8 cellular contexts compared by ENCODE assay signal in the genomic region with DNA sequence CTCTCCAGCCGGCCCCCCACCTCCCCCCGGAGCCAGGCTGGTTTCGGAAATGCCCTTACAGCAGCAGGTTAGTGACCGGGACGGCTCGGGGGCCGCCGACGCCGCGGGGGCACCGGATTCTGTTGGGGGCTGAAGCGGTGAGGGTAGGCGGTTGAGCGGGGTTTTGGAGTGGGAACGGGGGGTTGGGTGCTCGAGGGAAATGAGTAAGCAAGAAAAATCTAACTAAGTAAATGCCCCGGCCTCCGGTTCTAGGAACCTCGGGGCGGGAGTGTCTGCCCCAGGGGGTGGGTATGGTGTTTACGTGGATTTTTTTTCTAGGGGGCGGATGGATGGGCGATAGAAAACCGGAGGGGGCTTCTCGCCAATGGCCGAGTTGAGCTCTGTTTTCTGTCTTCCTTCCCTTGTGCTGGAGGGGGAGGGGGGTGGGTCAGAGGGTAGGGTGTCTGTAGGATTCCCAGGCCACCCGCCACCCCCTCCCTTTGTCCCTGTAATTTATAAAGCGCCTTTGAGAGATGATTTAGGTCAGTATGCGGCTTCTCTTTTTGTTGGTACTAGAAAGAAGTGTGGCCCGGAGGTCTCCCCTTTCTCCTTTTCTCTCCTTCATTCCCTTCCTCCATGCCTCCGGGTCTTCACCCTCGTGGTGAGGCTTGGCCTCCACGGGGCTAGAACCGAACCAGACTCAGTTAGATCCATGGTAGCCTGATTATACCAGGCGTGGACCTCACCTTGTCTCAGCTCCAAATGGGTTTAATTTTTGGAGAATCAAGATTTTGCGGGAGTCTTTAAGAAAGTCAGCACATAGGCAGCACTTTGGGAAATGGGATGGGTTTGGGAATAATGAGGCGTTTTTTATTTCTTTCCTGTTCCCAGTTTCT. TPM values are rescaled to one million over a fixed set of nuclear protein-coding genes. Genes with fewer than 3 reads are reported as not detected.
A peak's percentile ranks its signal among the peaks of the same experiment; 100 is the strongest.
DNase-seq lines count a peak whose midpoint lies in the region; ATAC-seq, FAIRE-seq and TF ChIP-seq lines count a peak whose summit lies in the region.

No MANE protein-coding gene starts in this region.

- WGBS in lower leg skin, 2 donors, result 1 to 2% methylated on average over 35 to 38 of the region's 38 CpGs

- TF ChIP-seq POLR2A in H54 (IDR thresholded peaks at IDR 0.05; ENCODE audit: low read depth, low read length), result no peak
- no peak for TF ChIP-seq POLR2A in lower leg skin (IDR thresholded peaks at IDR 0.05)

- peak overlapping the region; percentile 60 for H3K4me3 ChIP-seq in lower leg skin (ENCODE audit: low read depth, poor library complexity, severe bottlenecking)

- ATAC-seq in GM18520 (IDR thresholded peaks at IDR 0.05; ENCODE audit: unreplicated experiment), result no peak

- TF ChIP-seq CTCF in lower leg skin (IDR thresholded peaks at IDR 0.05), result no peak

- intact Hi-C loops in lower leg skin (cut with DNase I; ENCODE audit: low total_unique reads), result no loop called here

- H3K27ac ChIP-seq in caudate nucleus (ENCODE audit: low read depth, low read length), result peak overlapping the region; percentile 76

- no peak for FAIRE-seq in H54 (lab: Jason Lieb, UNC)

- DNase-seq in CD1c-positive myeloid dendritic cell (ENCODE audit: extremely low spot score) (peak; percentile 58), H54 (ENCODE audit: insufficient read length, low spot score) (peak; percentile 22), NCI-H128 (lab: John Stamatoyannopoulos, UW; ENCODE audit: unreplicated experiment) (peak; percentile 26), caudate nucleus (lab: John Stamatoyannopoulos, UW) (peak in 37 of 61 donors; percentile 4 to 75 (median 40)), lower leg skin (ENCODE audit: low spot score in 2 of 2) (peak in 1 of 2 donors; percentile 22)
- peak; percentile 58 to 83 (median 73) for DNase-seq in activated CD4-positive, CD25-positive, alpha-beta regulatory T cell (lab: John Stamatoyannopoulos, UW)
- peak; percentile 53 to 74 (median 57) for DNase-seq in stimulated activated CD4-positive, alpha-beta T cell treated with anti-CD3 and anti-CD28 coated beads, TNF-alpha, amount 100 ng/mL, for 48 hours (ENCODE audit: low read depth in 3 of 3)

RNA-seq across cellular contexts. Expression of gene E2F3, which starts 2.3 kb away (rescaled TPM):
- total RNA-seq in lower leg skin, result 1 to 10 TPM; 1.4 to 3.5 (median 2.0) TPM
